Comparison of ENCODE assay signal across 26 cellular contexts in genomic region chr12:126567016-126567415, GRCh38.
"Had no signal": no experiment of that assay in that cellular context is flagged by ENCODE, and none has a peak within 500 bp of the region (broad histone marks: within the 10 kb centered on the region; RNA-seq: fewer than 3 reads in every experiment).

No MANE protein-coding gene starts in this region.

- H3K27me3 ChIP-seq: colonic mucosa, esophagus squamous epithelium, gastrocnemius medialis, heart left ventricle, hepatocyte, left lung had no signal

- H3K36me3 ChIP-seq: colonic mucosa, esophagus squamous epithelium, gastrocnemius medialis, heart left ventricle, left lung, lower lobe of right lung had no signal

- H3K27me3 Mint-ChIP-seq: dendritic cell treated with granulocyte-macrophage colony-stimulating factor and Interleukin-4, amounts not matched to agents 40 ng/mL and 50 ng/mL, for 4 days had no signal

- ATAC-seq: effector memory CD8-positive, alpha-beta T cell; esophagus mucosa; gastrocnemius medialis; heart left ventricle; left cardiac atrium; left lung; left ventricle myocardium superior; mucosa of descending colon had no signal

- H3K27ac ChIP-seq: colonic mucosa, epithelial cell of prostate, esophagus squamous epithelium, gastrocnemius medialis, heart left ventricle, hepatocyte, left lung, lower lobe of right lung had no signal

- H3K9me3 Mint-ChIP-seq: effector memory CD8-positive, alpha-beta T cell had no signal

- H3K4me3 ChIP-seq: colonic mucosa, esophagus squamous epithelium, gastrocnemius medialis, heart left ventricle, hepatocyte, left lung, lower lobe of right lung, mucosa of descending colon had no signal

- H3K27ac Mint-ChIP-seq: dendritic cell treated with granulocyte-macrophage colony-stimulating factor and Interleukin-4, amounts not matched to agents 40 ng/mL and 50 ng/mL, for 4 days; effector memory CD8-positive, alpha-beta T cell; endodermal cell; immature natural killer cell; mesothelial cell of epicardium had no signal

- H3K4me3 Mint-ChIP-seq: dendritic cell treated with granulocyte-macrophage colony-stimulating factor and Interleukin-4, amounts not matched to agents 40 ng/mL and 50 ng/mL, for 4 days; effector memory CD8-positive, alpha-beta T cell; endodermal cell; immature natural killer cell; mesothelial cell of epicardium had no signal

- H2AFZ ChIP-seq: hepatocyte had no signal

- FAIRE-seq: endometrium had no signal

- H3K9me3 ChIP-seq: colonic mucosa, esophagus squamous epithelium, gastrocnemius medialis, heart left ventricle, lower lobe of right lung had no signal

- H3K4me2 ChIP-seq: hepatocyte had no signal

- H3K4me1 ChIP-seq: colonic mucosa, esophagus squamous epithelium, gastrocnemius medialis, heart left ventricle, left lung, lower lobe of right lung had no signal

- H3K4me1 Mint-ChIP-seq: endodermal cell, immature natural killer cell, mesothelial cell of epicardium had no signal

- DNase-seq: colonic mucosa; cortex of kidney; effector CD8-positive, alpha-beta T cell; effector memory CD8-positive, alpha-beta T cell; endodermal cell; erythroblast; esophagus squamous epithelium; foreskin fibroblast; foreskin melanocyte; gastrocnemius medialis; heart left ventricle; hypothalamus; immature natural killer cell; islet precursor cell; left cardiac atrium; left ventricle myocardium superior; lower lobe of right lung; mesenchymal stem cell; mucosa of descending colon had no signal
